Comparison of ENCODE assay signal across 11 cellular contexts in genomic region chr1:178502856-178503255, GRCh38. TPM values are rescaled to one million over a fixed set of nuclear protein-coding genes. Genes with fewer than 3 reads are reported as not detected.
"Had no signal": no experiment of that assay in that cellular context is flagged by ENCODE, and none has a peak within 500 bp of the region (broad histone marks: within the 10 kb centered on the region; RNA-seq: fewer than 3 reads in every experiment).

No MANE protein-coding gene starts in this region.

- ATAC-seq: HCT116, HepG2 had no signal

- H3K36me3 ChIP-seq: HAP-1 had no signal

- H3K27ac ChIP-seq: GM23248, HL-60 had no signal

- H3K36me3 Mint-ChIP-seq: IgD-negative memory B cell had no signal

- H3K9me3 Mint-ChIP-seq: HFFc6, IgD-negative memory B cell had no signal

- DNase-seq: GM23248, GOT3, H7, HFFc6 had no signal

- H3K27ac Mint-ChIP-seq: HFFc6, IgD-negative memory B cell had no signal

- H3K4me3 ChIP-seq: GM23248, HAP-1 had no signal

- H3K9me3 ChIP-seq: HAP-1 had no signal

- H3K4me1 Mint-ChIP-seq: IgD-negative memory B cell had no signal

- H3K4me1 ChIP-seq: HAP-1 had no signal

- H2AFZ ChIP-seq: GM23248 had no signal

- H3K4me3 Mint-ChIP-seq: HFFc6, IgD-negative memory B cell had no signal

- H3K9ac ChIP-seq: GM23248 had no signal

RNA-seq across cellular contexts. Expression of gene CLEC20A, which starts 6.1 kb away (rescaled TPM):
- total RNA-seq: GM23248, H4, H7, HepG2, HFFc6, HT1080 had no signal
- polyA plus RNA-seq: GM23248, HepG2 had no signal

RNA-seq across cellular contexts. Expression of gene TEX35, which starts 10.1 kb away (rescaled TPM):
- total RNA-seq: GM23248, H4, H7, HepG2, HT1080 had no signal
- polyA plus RNA-seq: GM23248, HepG2, IgD-negative memory B cell had no signal
